8 cellular contexts compared by ENCODE assay signal in the genomic region with DNA sequence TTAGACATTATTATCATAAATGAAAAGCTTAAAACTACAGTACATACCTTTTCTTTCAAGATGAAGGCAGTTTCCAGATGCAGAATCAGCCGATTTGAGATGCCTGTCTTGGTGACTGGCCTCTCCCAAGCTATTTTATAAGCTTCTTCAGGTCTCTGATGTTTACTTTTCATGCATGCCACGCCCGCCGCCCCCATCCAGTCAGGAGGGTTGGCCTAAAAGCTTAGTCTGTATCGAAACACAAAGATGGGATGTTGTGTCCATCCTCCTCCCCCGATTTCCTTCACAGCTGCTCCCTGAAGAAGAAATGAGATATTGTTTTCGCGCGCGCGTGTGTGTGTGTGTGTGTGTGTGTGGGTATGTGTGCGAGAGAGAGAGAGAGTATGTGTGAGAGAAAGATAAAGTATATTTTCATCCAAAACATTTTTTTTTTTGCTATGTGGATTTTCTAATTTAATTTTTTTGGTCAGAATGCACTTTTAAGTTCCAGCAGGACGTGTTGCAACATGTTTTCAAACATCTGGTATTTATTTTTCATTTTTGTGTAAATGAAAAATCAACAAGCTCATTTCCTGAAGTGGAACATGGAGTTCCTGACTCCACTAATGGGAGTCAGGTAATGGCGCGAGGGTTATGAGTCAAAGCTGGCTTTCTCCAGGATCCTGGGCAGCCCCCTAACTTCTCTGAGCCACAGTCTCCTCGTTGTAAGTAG. TPM values are rescaled to one million over a fixed set of nuclear protein-coding genes. Genes with fewer than 3 reads are reported as not detected.
DNase-seq lines count a peak whose midpoint lies in the region; ATAC-seq, FAIRE-seq and TF ChIP-seq lines count a peak whose summit lies in the region.

A gene (minus strand): TSS at position 110 of the 712 bp plus-strand sequence. CDS start 4,479 bp downstream, outside the sequence.

- H3K36me3 Mint-ChIP-seq in activated CD8-positive, alpha-beta memory T cell treated with anti-CD3 and anti-CD28 coated beads, Interleukin-2, amount 10 ng/mL, durations not matched to agents 7 days and 5 days = no peaks in the 10 kb centered on the region

- CTCF ChIA-PET in activated CD8-positive, alpha-beta memory T cell treated with anti-CD3 and anti-CD28 coated beads, Interleukin-2, amount 10 ng/mL, durations not matched to agents 7 days and 5 days (lab: Charles Lee) = interaction anchor here (1.2 kb wide), 1 partner anchor 19 kb away, joined by 3 read pairs; no protein-coding TSS in a partner anchor

- H3K4me1 Mint-ChIP-seq in activated CD8-positive, alpha-beta memory T cell treated with anti-CD3 and anti-CD28 coated beads, Interleukin-2, amount 10 ng/mL, durations not matched to agents 7 days and 5 days = peaks cover 20% of the 10 kb centered on the region

- ATAC-seq in activated CD8-positive, alpha-beta memory T cell treated with anti-CD3 and anti-CD28 coated beads, Interleukin-2, amount 10 ng/mL, durations not matched to agents 7 days and 5 days = no peak
- no peak for ATAC-seq in GM18502 (IDR thresholded peaks at IDR 0.05; ENCODE audit: poor library complexity, unreplicated experiment)

- DNase-seq in activated CD8-positive, alpha-beta memory T cell treated with anti-CD3 and anti-CD28 coated beads, Interleukin-2, amount 50 U/mL, for 48 hours = peak; percentile 51
- no peak for DNase-seq in activated CD8-positive, alpha-beta memory T cell treated with anti-CD3 and anti-CD28 coated beads, Interleukin-2, amount 10 ng/mL, durations not matched to agents 7 days and 5 days
- DNase-seq in dermis blood vessel endothelial cell = peak; percentile 77
- peak; percentile 79 for DNase-seq in midbrain (lab: John Stamatoyannopoulos, UW)
- no peak for DNase-seq in vagina (ENCODE audit: extremely low spot score in 2 of 2)
- no peak for DNase-seq in D721Med (ENCODE audit: insufficient read length, low spot score)
- no peak for DNase-seq in stimulated activated CD4-positive, alpha-beta T cell treated with anti-CD3 and anti-CD28 coated beads, Interleukin-2, amount 100 ng/mL, for 24 hours

- peaks cover 5% of the 10 kb centered on the region for H3K27me3 Mint-ChIP-seq in activated CD8-positive, alpha-beta memory T cell treated with anti-CD3 and anti-CD28 coated beads, Interleukin-2, amount 10 ng/mL, durations not matched to agents 7 days and 5 days

- no peaks in the 10 kb centered on the region for H3K9me3 Mint-ChIP-seq in activated CD8-positive, alpha-beta memory T cell treated with anti-CD3 and anti-CD28 coated beads, Interleukin-2, amount 10 ng/mL, durations not matched to agents 7 days and 5 days (ENCODE audit: low read depth)

- intact Hi-C loops in vagina (cut with DNase I) = no loop called here

- TF ChIP-seq CTCF in vagina (IDR thresholded peaks at IDR 0.05) = no peak
- TF ChIP-seq CTCF in D721Med (IDR thresholded peaks at IDR 0.05; ENCODE audit: insufficient read depth, missing control alignments) = no peak

- peak within 1 kb of the TSS; percentile 30 to 38 for H3K4me3 ChIP-seq in vagina

- H3K27ac Mint-ChIP-seq in activated CD8-positive, alpha-beta memory T cell treated with anti-CD3 and anti-CD28 coated beads, Interleukin-2, amount 10 ng/mL, durations not matched to agents 7 days and 5 days = no peak within 1 kb of the TSS

- no peak within 1 kb of the TSS for H3K4me3 Mint-ChIP-seq in activated CD8-positive, alpha-beta memory T cell treated with anti-CD3 and anti-CD28 coated beads, Interleukin-2, amount 10 ng/mL, durations not matched to agents 7 days and 5 days

- peak within 1 kb of the TSS; percentile 34 for H3K27ac ChIP-seq in vagina

- no peaks in the 10 kb centered on the region for H3K27me3 ChIP-seq in vagina

- H3K4me1 ChIP-seq in vagina = peaks cover 24% of the 10 kb centered on the region

- TF ChIP-seq POLR2A in vagina (IDR thresholded peaks at IDR 0.05) = no peak

- H3K9me3 ChIP-seq in vagina = no peaks in the 10 kb centered on the region

- H3K36me3 ChIP-seq in vagina = no peaks in the 10 kb centered on the region

- no peak for FAIRE-seq in D721Med (lab: Jason Lieb, UNC)

RNA-seq across cellular contexts. Expression of the gene that starts here (rescaled TPM):
- 1 to 10 TPM in 1 of 2 experiments, not detected in 1; 9.3 TPM for total RNA-seq in activated CD8-positive, alpha-beta memory T cell treated with anti-CD3 and anti-CD28 coated beads, Interleukin-2, amount 10 ng/mL, durations not matched to agents 7 days and 5 days
- total RNA-seq in dermis blood vessel endothelial cell = 16.2 and 27.1 TPM in 2 replicates
- 549 TPM for total RNA-seq in vagina

Comparison
In these comparisons a context has a peak if more than half of its experiments do, and no peak if none do; other contexts are left out.
1. RNA of the gene that starts here (total RNA-seq): 549 TPM in vagina (single experiment); 16.2 to 27.1 TPM in dermis blood vessel endothelial cell and 9.3 TPM in activated CD8-positive, alpha-beta memory T cell treated with anti-CD3 and anti-CD28 coated beads, Interleukin-2, amount 10 ng/mL, durations not matched to agents 7 days and 5 days; every median in the first group is over 10 times any median in the second.
2. DNase-seq: peak in activated CD8-positive, alpha-beta memory T cell treated with anti-CD3 and anti-CD28 coated beads, Interleukin-2, amount 50 U/mL, for 48 hours (single experiment), dermis blood vessel endothelial cell (single experiment) and midbrain (single experiment); none in activated CD8-positive, alpha-beta memory T cell treated with anti-CD3 and anti-CD28 coated beads, Interleukin-2, amount 10 ng/mL, durations not matched to agents 7 days and 5 days (single experiment), vagina (0 of 2), D721Med (single experiment) and stimulated activated CD4-positive, alpha-beta T cell treated with anti-CD3 and anti-CD28 coated beads, Interleukin-2, amount 100 ng/mL, for 24 hours (0 of 2).